Comparison of ENCODE assay signal across 13 cellular contexts in the genomic region with DNA sequence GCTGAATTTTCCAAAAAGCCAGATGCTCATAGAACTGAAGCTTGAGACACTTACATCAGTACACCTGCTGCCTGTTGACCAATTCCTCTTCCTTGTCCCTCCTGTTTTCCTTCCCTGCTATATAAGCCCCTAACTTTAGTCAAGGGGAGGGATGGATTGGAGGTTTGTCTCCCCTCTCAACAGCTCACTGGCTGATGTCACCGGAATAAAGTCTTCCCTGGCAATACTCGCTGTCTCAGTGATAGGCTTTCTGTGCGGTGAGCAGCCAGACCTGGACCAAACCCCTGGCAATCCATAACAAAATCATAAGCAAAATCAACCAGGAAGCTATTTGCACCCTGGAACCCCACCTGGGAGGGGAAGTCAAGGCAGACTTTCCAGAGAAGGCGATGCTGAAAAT. TPM values are rescaled to one million over a fixed set of nuclear protein-coding genes. Genes with fewer than 3 reads are reported as not detected.
A peak's percentile ranks its signal among the peaks of the same experiment; 100 is the strongest.
DNase-seq lines count a peak whose midpoint lies in the region; ATAC-seq and TF ChIP-seq lines count a peak whose summit lies in the region.
"Had no signal": no experiment of that assay in that cellular context is flagged by ENCODE, and none has a peak within 500 bp of the region (broad histone marks: within the 10 kb centered on the region; RNA-seq: fewer than 3 reads in every experiment).

No MANE protein-coding gene starts in this region.

- no peaks in the 10 kb centered on the region for H3K9me3 Mint-ChIP-seq in T-helper 2 cell treated with Interferon-gamma antibody and Interleukin-4, amounts not matched to agents 5 μg/mL and 100 μg/mL, for 36 hours
- H3K9me3 Mint-ChIP-seq in activated T-helper 2 cell treated with anti-CD3 and anti-CD28 coated beads, Interferon-gamma antibody, Interleukin-2, Interleukin-4, amounts not matched to agents 10 μg/mL and 5 μg/mL and 100 μg/mL, durations not matched to agents 14 hours and 24 hours and 36 hours, result no peaks in the 10 kb centered on the region
- H3K9me3 Mint-ChIP-seq in nephron progenitor cell, result no peaks in the 10 kb centered on the region

- ATAC-seq in HG03025 (IDR thresholded peaks at IDR 0.05; ENCODE audit: low FRiP score, unreplicated experiment) (no peak), GM21390 (IDR thresholded peaks at IDR 0.05; ENCODE audit: unreplicated experiment) (no peak)

- H3K4me1 Mint-ChIP-seq in T-helper 2 cell treated with Interferon-gamma antibody and Interleukin-4, amounts not matched to agents 5 μg/mL and 100 μg/mL, for 36 hours (ENCODE audit: low read depth), result peaks cover 33% of the 10 kb centered on the region
- peaks cover 43% of the 10 kb centered on the region for H3K4me1 Mint-ChIP-seq in activated T-helper 2 cell treated with anti-CD3 and anti-CD28 coated beads, Interferon-gamma antibody, Interleukin-2, Interleukin-4, amounts not matched to agents 10 μg/mL and 5 μg/mL and 100 μg/mL, durations not matched to agents 14 hours and 24 hours and 36 hours (ENCODE audit: low read depth)
- peaks cover 21% of the 10 kb centered on the region for H3K4me1 Mint-ChIP-seq in nephron progenitor cell

- H3K4me3 Mint-ChIP-seq in T-helper 2 cell treated with Interferon-gamma antibody and Interleukin-4, amounts not matched to agents 5 μg/mL and 100 μg/mL, for 36 hours, result peak overlapping the region; percentile 81
- H3K4me3 Mint-ChIP-seq in activated T-helper 2 cell treated with anti-CD3 and anti-CD28 coated beads, Interferon-gamma antibody, Interleukin-2, Interleukin-4, amounts not matched to agents 10 μg/mL and 5 μg/mL and 100 μg/mL, durations not matched to agents 14 hours and 24 hours and 36 hours (ENCODE audit: low read depth), result peak overlapping the region; percentile 75
- peak overlapping the region; percentile 79 for H3K4me3 Mint-ChIP-seq in nephron progenitor cell

- H3K36me3 Mint-ChIP-seq in T-helper 2 cell treated with Interferon-gamma antibody and Interleukin-4, amounts not matched to agents 5 μg/mL and 100 μg/mL, for 36 hours (ENCODE audit: low read depth), result peaks cover 2% of the 10 kb centered on the region
- peaks cover 3% of the 10 kb centered on the region for H3K36me3 Mint-ChIP-seq in activated T-helper 2 cell treated with anti-CD3 and anti-CD28 coated beads, Interferon-gamma antibody, Interleukin-2, Interleukin-4, amounts not matched to agents 10 μg/mL and 5 μg/mL and 100 μg/mL, durations not matched to agents 14 hours and 24 hours and 36 hours (ENCODE audit: low read depth)
- H3K36me3 Mint-ChIP-seq in nephron progenitor cell (ENCODE audit: low read depth), result no peaks in the 10 kb centered on the region

- H3K27me3 Mint-ChIP-seq in T-helper 2 cell treated with Interferon-gamma antibody and Interleukin-4, amounts not matched to agents 5 μg/mL and 100 μg/mL, for 36 hours (ENCODE audit: low read depth), result peaks cover 24% of the 10 kb centered on the region
- H3K27me3 Mint-ChIP-seq in activated T-helper 2 cell treated with anti-CD3 and anti-CD28 coated beads, Interferon-gamma antibody, Interleukin-2, Interleukin-4, amounts not matched to agents 10 μg/mL and 5 μg/mL and 100 μg/mL, durations not matched to agents 14 hours and 24 hours and 36 hours (ENCODE audit: low read depth), result peaks cover 21% of the 10 kb centered on the region
- H3K27me3 Mint-ChIP-seq in nephron progenitor cell (ENCODE audit: low read depth, poor library complexity), result peaks cover 81% of the 10 kb centered on the region

- peak overlapping the region; percentile 52 for H3K27ac Mint-ChIP-seq in T-helper 2 cell treated with Interferon-gamma antibody and Interleukin-4, amounts not matched to agents 5 μg/mL and 100 μg/mL, for 36 hours
- peak overlapping the region; percentile 22 for H3K27ac Mint-ChIP-seq in activated T-helper 2 cell treated with anti-CD3 and anti-CD28 coated beads, Interferon-gamma antibody, Interleukin-2, Interleukin-4, amounts not matched to agents 10 μg/mL and 5 μg/mL and 100 μg/mL, durations not matched to agents 14 hours and 24 hours and 36 hours
- no peak overlapping the region for H3K27ac Mint-ChIP-seq in nephron progenitor cell

- TF ChIP-seq CTCF in nephron progenitor cell (IDR thresholded peaks at IDR 0.05), result no peak
- TF ChIP-seq CTCF in foreskin fibroblast (IDR thresholded peaks at IDR 0.05; ENCODE audit: low read depth, low read length), result no peak

- peak; percentile 2 for TF ChIP-seq POLR2A in GM19099 (IDR thresholded peaks at IDR 0.05; ENCODE audit: extremely low read depth, insufficient read length, low read depth)

- no peak for DNase-seq in T-helper 2 cell treated with Interferon-gamma antibody and Interleukin-4, amounts not matched to agents 5 μg/mL and 100 μg/mL, for 36 hours (ENCODE audit: low spot score)
- DNase-seq in T-helper 2 cell, result no peak
- no peak for DNase-seq in activated T-helper 2 cell treated with anti-CD3 and anti-CD28 coated beads, Interferon-gamma antibody, Interleukin-2, Interleukin-4, amounts not matched to agents 10 μg/mL and 5 μg/mL and 100 μg/mL, durations not matched to agents 14 hours and 24 hours and 36 hours (ENCODE audit: low spot score)
- no peak for DNase-seq in nephron progenitor cell
- DNase-seq in foreskin fibroblast, result no peak
- DNase-seq: brain microvascular endothelial cell, Kasumi-1, left cardiac atrium, NCI-H187 treated with DMSO at 0.1 percent for 48 hours, NCI-H524 treated with DMSO at 0.1 percent for 48 hours had no signal

- intact Hi-C loops in activated T-helper 2 cell treated with anti-CD3 and anti-CD28 coated beads, Interferon-gamma antibody, Interleukin-2, Interleukin-4, amounts not matched to agents 10 μg/mL and 5 μg/mL and 100 μg/mL, durations not matched to agents 14 hours and 24 hours and 36 hours (cut with micrococcal nuclease), result loop anchor here (2.0 kb wide), 1 partner anchor 26 kb away; no protein-coding TSS in a partner anchor

- no peak overlapping the region for H3K4me3 ChIP-seq in foreskin fibroblast (ENCODE audit: low read depth in 1 of 2, low read length in 2 of 2)

RNA-seq across cellular contexts. Expression of a gene that starts 0.9 kb away (rescaled TPM):
- total RNA-seq in activated T-helper 2 cell treated with anti-CD3 and anti-CD28 coated beads, Interferon-gamma antibody, Interleukin-2, Interleukin-4, amounts not matched to agents 10 μg/mL and 5 μg/mL and 100 μg/mL, durations not matched to agents 14 hours and 24 hours and 36 hours, result 25.0 and 26.0 TPM in 2 replicates

RNA-seq across cellular contexts. Expression of a gene that starts 26.3 kb away (rescaled TPM):
- total RNA-seq in activated T-helper 2 cell treated with anti-CD3 and anti-CD28 coated beads, Interferon-gamma antibody, Interleukin-2, Interleukin-4, amounts not matched to agents 10 μg/mL and 5 μg/mL and 100 μg/mL, durations not matched to agents 14 hours and 24 hours and 36 hours, result not detected in 2 replicates
